1 cellular context compared by ENCODE assay signal in the genomic region with DNA sequence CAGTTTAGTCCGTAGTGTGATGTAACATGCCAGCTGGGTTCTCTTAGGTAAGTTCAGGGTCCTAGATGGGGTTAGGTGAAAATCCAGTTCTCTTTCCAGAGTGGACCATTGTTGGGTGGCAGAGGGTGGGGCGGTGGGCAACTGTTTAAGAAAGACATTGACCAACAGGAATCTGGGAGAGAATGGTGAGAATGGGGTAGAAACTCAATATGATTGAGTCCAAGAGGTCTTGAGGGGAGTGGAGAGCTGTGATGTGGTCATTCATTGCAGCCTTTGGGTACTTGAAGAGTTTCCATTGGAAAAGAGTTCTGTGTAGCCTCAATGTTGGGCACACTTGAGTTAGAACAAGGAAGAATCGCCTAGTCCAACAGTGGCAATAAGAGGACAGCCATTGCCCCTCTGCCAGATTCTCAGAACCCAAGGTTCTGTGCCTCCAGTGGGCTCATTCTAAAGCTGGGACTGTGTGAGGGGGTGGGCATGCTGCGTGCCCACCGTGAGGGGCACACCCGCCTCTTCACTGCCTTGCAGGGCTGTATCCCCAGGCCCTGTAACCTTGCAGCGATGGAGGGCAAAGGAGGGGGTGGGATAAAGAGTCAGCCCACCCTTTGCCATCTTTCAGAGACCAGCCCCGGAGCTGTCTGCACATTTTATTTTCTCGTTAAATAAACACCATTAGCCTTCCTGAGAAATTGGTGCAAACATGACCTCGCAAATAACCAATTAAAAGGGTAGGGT.
TF ChIP-seq lines count a peak whose summit lies in the region.

No MANE protein-coding gene starts in this region.

TF ChIP-seq in HEK293, 187 proteins besides CTCF, POLR2A, EP300 and RAD21 (continued from another document):
- TF ChIP-seq ZNF280C (tag by site-specific recombination; IDR thresholded peaks at IDR 0.05): no peak
- TF ChIP-seq ZNF530 (tag by site-specific recombination; IDR thresholded peaks at IDR 0.05; ENCODE audit: low read depth): no peak
- TF ChIP-seq ZNF24 (tag by site-specific recombination; IDR thresholded peaks at IDR 0.05): no peak
- no peak for TF ChIP-seq ZNF138 (tag by site-specific recombination; IDR thresholded peaks at IDR 0.05; ENCODE audit: borderline replicate concordance)
- TF ChIP-seq ZNF211 (tag by site-specific recombination; IDR thresholded peaks at IDR 0.05; ENCODE audit: low read depth): no peak
- TF ChIP-seq ZNF19 (tag by site-specific recombination; IDR thresholded peaks at IDR 0.05; ENCODE audit: low read depth): no peak
- TF ChIP-seq ZSCAN23 (tag by site-specific recombination; IDR thresholded peaks at IDR 0.05): no peak
- TF ChIP-seq SCRT1 (tag by site-specific recombination; IDR thresholded peaks at IDR 0.05; ENCODE audit: borderline replicate concordance): no peak
- TF ChIP-seq FEZF1 (tag by site-specific recombination; IDR thresholded peaks at IDR 0.05): 0 out of 2 replicates have a peak, but pooled peaks have one; percentile 18
- TF ChIP-seq GLI2 (tag by site-specific recombination; IDR thresholded peaks at IDR 0.05; ENCODE audit: borderline replicate concordance, low read depth): no peak
- TF ChIP-seq ZNF248 (tag by site-specific recombination; IDR thresholded peaks at IDR 0.05): no peak
- no peak for TF ChIP-seq ZNF621 (tag by site-specific recombination; IDR thresholded peaks at IDR 0.05)
- TF ChIP-seq OSR2 (tag by site-specific recombination; IDR thresholded peaks at IDR 0.05): peak; percentile 6; the same call in 1 of the 2 replicates
- no peak for TF ChIP-seq WT1 (tag by site-specific recombination; IDR thresholded peaks at IDR 0.05)
- TF ChIP-seq ZNF571 (tag by site-specific recombination; IDR thresholded peaks at IDR 0.05): no peak
- TF ChIP-seq ZXDB (tag by site-specific recombination; IDR thresholded peaks at IDR 0.05): no peak
- no peak for TF ChIP-seq ZNF585B (tag by site-specific recombination; IDR thresholded peaks at IDR 0.05)
- no peak for TF ChIP-seq ZNF146 (tag by site-specific recombination; IDR thresholded peaks at IDR 0.05)
